In the genomic region with DNA sequence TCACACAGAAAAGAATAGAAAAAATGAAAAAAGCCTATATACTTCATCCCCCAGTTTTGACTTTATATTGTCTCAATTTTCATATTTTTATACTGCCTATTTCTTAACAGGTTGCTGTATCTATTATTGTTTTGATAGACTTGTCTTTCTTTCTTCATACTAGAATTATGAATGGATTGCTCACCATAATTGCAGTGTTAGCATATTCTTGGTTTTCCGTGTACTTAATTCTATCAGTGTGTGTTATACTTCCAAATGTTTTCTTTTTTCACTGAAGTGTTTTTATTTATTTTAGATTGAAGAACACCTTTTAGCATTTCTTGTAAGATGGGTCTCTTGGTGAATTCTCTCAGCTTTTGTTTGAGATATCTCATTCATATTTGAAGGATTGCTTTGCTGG, we compare ENCODE assay signal across 3 cellular contexts.
TF ChIP-seq lines count a peak whose summit lies in the region.

No MANE protein-coding gene starts in this region.

TF ChIP-seq in A549, 52 proteins besides CTCF, POLR2A, EP300 and RAD21:
- TF ChIP-seq CBX8 (IDR thresholded peaks at IDR 0.05) (no peak), HEYL (CRISPR knock-in tag; IDR thresholded peaks at IDR 0.05) (no peak), MAFK (IDR thresholded peaks at IDR 0.05; ENCODE audit: partially characterized antibody) (peak; percentile 67)
TF ChIP-seq in A549: peak in this region for 1.

TF ChIP-seq in IMR-90, 13 proteins besides CTCF, POLR2A, EP300 and RAD21:
- TF ChIP-seq MAFK (IDR thresholded peaks at IDR 0.05; ENCODE audit: low read depth, low read length): peak; percentile 73
- TF ChIP-seq, protein P1, sequence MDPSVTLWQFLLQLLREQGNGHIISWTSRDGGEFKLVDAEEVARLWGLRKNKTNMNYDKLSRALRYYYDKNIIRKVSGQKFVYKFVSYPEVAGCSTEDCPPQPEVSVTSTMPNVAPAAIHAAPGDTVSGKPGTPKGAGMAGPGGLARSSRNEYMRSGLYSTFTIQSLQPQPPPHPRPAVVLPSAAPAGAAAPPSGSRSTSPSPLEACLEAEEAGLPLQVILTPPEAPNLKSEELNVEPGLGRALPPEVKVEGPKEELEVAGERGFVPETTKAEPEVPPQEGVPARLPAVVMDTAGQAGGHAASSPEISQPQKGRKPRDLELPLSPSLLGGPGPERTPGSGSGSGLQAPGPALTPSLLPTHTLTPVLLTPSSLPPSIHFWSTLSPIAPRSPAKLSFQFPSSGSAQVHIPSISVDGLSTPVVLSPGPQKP (IDR thresholded peaks at IDR 0.05; ENCODE audit: borderline replicate concordance, low read depth, low read length): no peak

TF ChIP-seq in K562, 482 proteins besides CTCF, POLR2A, EP300 and RAD21:
- no peak for TF ChIP-seq RHOXF2B (CRISPR knock-in tag; conservative IDR thresholded peaks at IDR 0.05)
- TF ChIP-seq ZNF316 (IDR thresholded peaks at IDR 0.05): peak; percentile 86
- no peak for TF ChIP-seq NCOA6 (IDR thresholded peaks at IDR 0.05)
- TF ChIP-seq C11orf30 (IDR thresholded peaks at IDR 0.05; ENCODE audit: low read depth): peak; percentile 60; the same call in 1 of the 2 replicates
- 0 out of 2 replicates have a peak, but pooled peaks have one; percentile 20 for TF ChIP-seq MAFG (tag; conservative IDR thresholded peaks at IDR 0.05)
- TF ChIP-seq, protein P2, sequence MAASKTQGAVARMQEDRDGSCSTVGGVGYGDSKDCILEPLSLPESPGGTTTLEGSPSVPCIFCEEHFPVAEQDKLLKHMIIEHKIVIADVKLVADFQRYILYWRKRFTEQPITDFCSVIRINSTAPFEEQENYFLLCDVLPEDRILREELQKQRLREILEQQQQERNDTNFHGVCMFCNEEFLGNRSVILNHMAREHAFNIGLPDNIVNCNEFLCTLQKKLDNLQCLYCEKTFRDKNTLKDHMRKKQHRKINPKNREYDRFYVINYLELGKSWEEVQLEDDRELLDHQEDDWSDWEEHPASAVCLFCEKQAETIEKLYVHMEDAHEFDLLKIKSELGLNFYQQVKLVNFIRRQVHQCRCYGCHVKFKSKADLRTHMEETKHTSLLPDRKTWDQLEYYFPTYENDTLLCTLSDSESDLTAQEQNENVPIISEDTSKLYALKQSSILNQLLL (CRISPR knock-in tag; IDR thresholded peaks at IDR 0.05; ENCODE audit: borderline replicate concordance): no peak
